Comparison of ENCODE assay signal across 19 cellular contexts in genomic region chr10:105041956-105042355, GRCh38.
"Had no signal": no experiment of that assay in that cellular context is flagged by ENCODE, and none has a peak within 500 bp of the region (broad histone marks: within the 10 kb centered on the region; RNA-seq: fewer than 3 reads in every experiment).

No MANE protein-coding gene starts in this region.

- DNase-seq: activated CD4-positive, alpha-beta T cell treated with anti-CD3 and anti-CD28 coated beads, Interleukin-2, amount 10 ng/mL, durations not matched to agents 24 days and 14 days; activated CD8-positive, alpha-beta memory T cell treated with anti-CD3 and anti-CD28 coated beads, Interleukin-2, amount 50 U/mL, for 48 hours; activated naive CD8-positive, alpha-beta T cell treated with anti-CD3 and anti-CD28 coated beads, Interleukin-2, amount 10 ng/mL, durations not matched to agents 7 days and 5 days; anterior cingulate cortex; islet precursor cell; mesendoderm; nephron progenitor cell; occipital lobe; stimulated activated CD4-positive, alpha-beta T cell treated with anti-CD3 and anti-CD28 coated beads, Interleukin-4, amount 100 ng/mL, for 24 hours; stimulated activated naive CD4-positive, alpha-beta T cell; T-helper 2 cell; transverse colon had no signal

- H3K36me3 Mint-ChIP-seq: activated naive CD8-positive, alpha-beta T cell treated with anti-CD3 and anti-CD28 coated beads, Interleukin-2, amount 10 ng/mL, durations not matched to agents 7 days and 5 days; WTC11 had no signal

- H3K27ac Mint-ChIP-seq: activated CD4-positive, alpha-beta T cell treated with anti-CD3 and anti-CD28 coated beads, Interleukin-2, amount 10 ng/mL, durations not matched to agents 24 days and 14 days; activated naive CD8-positive, alpha-beta T cell treated with anti-CD3 and anti-CD28 coated beads, Interleukin-2, amount 10 ng/mL, durations not matched to agents 7 days and 5 days; activated T-helper 1 cell treated with anti-CD3 and anti-CD28 coated beads, Interleukin-12 subunit alpha, Interleukin-12 subunit beta, Interleukin-2, Interleukin-4 antibody, amounts not matched to agents 30 ng/mL and 10 ng/mL and 1 ng/mL, durations not matched to agents 14 hours and 24 hours and 36 hours; dendritic cell treated with granulocyte-macrophage colony-stimulating factor and Interleukin-4, amounts not matched to agents 40 ng/mL and 50 ng/mL, for 4 days; nephron progenitor cell; WTC11 had no signal

- H3K4me1 Mint-ChIP-seq: activated CD4-positive, alpha-beta T cell treated with anti-CD3 and anti-CD28 coated beads, Interleukin-2, amount 10 ng/mL, durations not matched to agents 24 days and 14 days; activated naive CD8-positive, alpha-beta T cell treated with anti-CD3 and anti-CD28 coated beads, Interleukin-2, amount 10 ng/mL, durations not matched to agents 7 days and 5 days; nephron progenitor cell; WTC11 had no signal

- H3K4me1 ChIP-seq: right atrium auricular region, transverse colon had no signal

- H3K27ac ChIP-seq: hepatocyte, right atrium auricular region, skin epidermis, transverse colon had no signal

- H3K27me3 ChIP-seq: hepatocyte, right atrium auricular region, transverse colon had no signal

- H3K27me3 Mint-ChIP-seq: activated CD4-positive, alpha-beta T cell treated with anti-CD3 and anti-CD28 coated beads, Interleukin-2, amount 10 ng/mL, durations not matched to agents 24 days and 14 days; activated naive CD8-positive, alpha-beta T cell treated with anti-CD3 and anti-CD28 coated beads, Interleukin-2, amount 10 ng/mL, durations not matched to agents 7 days and 5 days; dendritic cell treated with granulocyte-macrophage colony-stimulating factor and Interleukin-4, amounts not matched to agents 40 ng/mL and 50 ng/mL, for 4 days had no signal

- H3K9me3 Mint-ChIP-seq: activated CD4-positive, alpha-beta T cell treated with anti-CD3 and anti-CD28 coated beads, Interleukin-2, amount 10 ng/mL, durations not matched to agents 24 days and 14 days; activated naive CD8-positive, alpha-beta T cell treated with anti-CD3 and anti-CD28 coated beads, Interleukin-2, amount 10 ng/mL, durations not matched to agents 7 days and 5 days; dendritic cell treated with granulocyte-macrophage colony-stimulating factor and Interleukin-4, amounts not matched to agents 40 ng/mL and 50 ng/mL, for 4 days; nephron progenitor cell; WTC11 had no signal

- ATAC-seq: WTC11 had no signal

- FAIRE-seq: TTC549 had no signal

- H3K4me3 Mint-ChIP-seq: activated CD4-positive, alpha-beta T cell treated with anti-CD3 and anti-CD28 coated beads, Interleukin-2, amount 10 ng/mL, durations not matched to agents 24 days and 14 days; activated naive CD8-positive, alpha-beta T cell treated with anti-CD3 and anti-CD28 coated beads, Interleukin-2, amount 10 ng/mL, durations not matched to agents 7 days and 5 days; activated T-helper 1 cell treated with anti-CD3 and anti-CD28 coated beads, Interleukin-12 subunit alpha, Interleukin-12 subunit beta, Interleukin-2, Interleukin-4 antibody, amounts not matched to agents 30 ng/mL and 10 ng/mL and 1 ng/mL, durations not matched to agents 14 hours and 24 hours and 36 hours; dendritic cell treated with granulocyte-macrophage colony-stimulating factor and Interleukin-4, amounts not matched to agents 40 ng/mL and 50 ng/mL, for 4 days; nephron progenitor cell; WTC11 had no signal
